Comparison of ENCODE assay signal across 8 cellular contexts in the genomic region with DNA sequence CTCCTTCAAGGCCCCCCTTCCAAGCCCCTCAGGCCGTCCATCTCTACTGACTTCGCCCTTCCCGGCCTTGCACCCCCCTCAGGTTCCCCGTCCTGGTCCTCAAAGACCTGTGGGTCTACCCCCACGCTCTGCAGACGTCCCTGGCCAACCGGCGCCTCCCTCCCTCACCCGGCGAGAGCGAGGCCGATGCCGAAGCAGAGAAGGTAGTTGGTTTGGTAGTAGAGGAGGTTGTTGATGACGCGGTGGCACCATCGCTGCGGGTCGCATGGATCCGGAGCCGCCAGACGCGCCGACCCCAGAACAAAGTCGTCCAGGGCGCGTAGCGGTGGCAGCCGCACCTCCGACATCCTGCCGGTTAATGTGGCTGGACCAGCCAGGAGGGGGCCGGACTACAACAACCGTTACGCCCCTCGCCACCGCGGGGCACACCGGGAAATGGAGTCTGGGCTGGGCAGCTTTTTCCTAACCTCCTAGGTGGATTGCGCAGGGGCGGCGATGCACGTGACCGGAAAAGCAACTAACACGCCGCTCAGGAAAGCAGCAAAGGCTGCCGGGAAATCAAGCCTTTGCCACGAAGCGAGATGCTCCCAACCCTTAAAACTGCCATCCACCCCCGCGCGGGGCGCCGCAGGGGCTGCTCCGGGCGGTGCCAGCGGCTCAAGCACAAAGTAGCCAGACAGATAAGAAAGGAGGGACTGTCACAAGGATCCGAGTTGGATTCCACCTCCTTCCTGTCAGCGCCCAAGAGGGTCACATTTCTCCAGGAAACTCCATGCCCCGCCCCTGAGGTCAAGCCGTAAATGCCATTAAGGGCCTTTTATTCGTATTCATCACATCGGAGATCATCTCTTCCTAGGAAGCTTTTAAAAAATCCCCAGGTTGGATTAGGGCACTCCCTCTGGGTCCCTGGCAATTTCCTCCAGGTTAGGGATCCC. TPM values are rescaled to one million over a fixed set of nuclear protein-coding genes. Genes with fewer than 3 reads are reported as not detected.
DNase-seq lines count a peak whose midpoint lies in the region; ATAC-seq and TF ChIP-seq lines count a peak whose summit lies in the region.

A gene with protein sequence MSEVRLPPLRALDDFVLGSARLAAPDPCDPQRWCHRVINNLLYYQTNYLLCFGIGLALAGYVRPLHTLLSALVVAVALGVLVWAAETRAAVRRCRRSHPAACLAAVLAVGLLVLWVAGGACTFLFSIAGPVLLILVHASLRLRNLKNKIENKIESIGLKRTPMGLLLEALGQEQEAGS (minus strand): TSS at position 362 of the 935 bp plus-strand sequence. CDS start 15 bp downstream, at position 347.

- H3K4me3 Mint-ChIP-seq in activated naive CD8-positive, alpha-beta T cell treated with anti-CD3 and anti-CD28 coated beads, Interleukin-2, amount 50 U/mL, for 24 hours: peak within 1 kb of the TSS; percentile 80
- H3K4me3 Mint-ChIP-seq in osteocyte (ENCODE audit: unreplicated experiment): peak within 1 kb of the TSS; percentile 83

- no peaks in the 10 kb centered on the region; the same call in 1 of the 2 replicates for H3K36me3 ChIP-seq in GM23248 (ENCODE audit: low read depth)
- H3K36me3 ChIP-seq in thymus (ENCODE audit: control insufficient read depth, insufficient read depth): peaks cover 17% of the 10 kb centered on the region

- H4K20me1 ChIP-seq in GM23248 (ENCODE audit: insufficient read depth): no peaks in the 10 kb centered on the region

- in situ Hi-C loops in GM23248 (cut with MboI): no loop called here

- peak within 1 kb of the TSS; percentile 67 for H3K27ac Mint-ChIP-seq in activated naive CD8-positive, alpha-beta T cell treated with anti-CD3 and anti-CD28 coated beads, Interleukin-2, amount 50 U/mL, for 24 hours
- H3K27ac Mint-ChIP-seq in osteocyte (ENCODE audit: unreplicated experiment): peak within 1 kb of the TSS; percentile 88

- H3K79me2 ChIP-seq in GM23248 (ENCODE audit: insufficient read depth): peaks cover 35% of the 10 kb centered on the region

- H3K4me2 ChIP-seq in GM23248 (ENCODE audit: unreplicated experiment): peak within 1 kb of the TSS; percentile 88

- no peaks in the 10 kb centered on the region for H3K27me3 Mint-ChIP-seq in activated naive CD8-positive, alpha-beta T cell treated with anti-CD3 and anti-CD28 coated beads, Interleukin-2, amount 50 U/mL, for 24 hours
- no peaks in the 10 kb centered on the region for H3K27me3 Mint-ChIP-seq in osteocyte (ENCODE audit: unreplicated experiment)

- WGBS in GM23248 (ENCODE audit: low coverage in 1 of 2, low lambda C conversion rate in 2 of 2, missing lambda C conversion rate in 2 of 2), 2 experiments: 4% methylated on average over 24 to 30 of the region's 61 CpGs
- WGBS in thymus: 3% methylated on average over 61 of the region's 61 CpGs

- TF ChIP-seq CTCF in osteocyte (IDR thresholded peaks at IDR 0.05): no peak

- peak within 1 kb of the TSS; percentile 83 for H3K9ac ChIP-seq in GM23248

- no peaks in the 10 kb centered on the region for H3F3A ChIP-seq in GM23248 (ENCODE audit: insufficient read depth)

- H3K4me1 ChIP-seq in GM23248 (ENCODE audit: insufficient read depth) (no peaks in the 10 kb centered on the region), thymus (ENCODE audit: control insufficient read depth, insufficient read depth, low read length) (peaks cover 7% of the 10 kb centered on the region)

- H3K4me3 ChIP-seq in GM23248: peak within 1 kb of the TSS; percentile 94
- peak within 1 kb of the TSS; percentile 55 for H3K4me3 ChIP-seq in thymus (ENCODE audit: low read length)

- H3K4me1 Mint-ChIP-seq in activated naive CD8-positive, alpha-beta T cell treated with anti-CD3 and anti-CD28 coated beads, Interleukin-2, amount 50 U/mL, for 24 hours: peaks cover 20% of the 10 kb centered on the region
- peaks cover 18% of the 10 kb centered on the region for H3K4me1 Mint-ChIP-seq in osteocyte (ENCODE audit: unreplicated experiment)

- H3K9me3 Mint-ChIP-seq in activated naive CD8-positive, alpha-beta T cell treated with anti-CD3 and anti-CD28 coated beads, Interleukin-2, amount 50 U/mL, for 24 hours: no peaks in the 10 kb centered on the region
- H3K9me3 Mint-ChIP-seq in osteocyte (ENCODE audit: unreplicated experiment): no peaks in the 10 kb centered on the region

- peak within 1 kb of the TSS; percentile 53 for H2AFZ ChIP-seq in GM23248

- ATAC-seq in activated naive CD8-positive, alpha-beta T cell treated with anti-CD3 and anti-CD28 coated beads, Interleukin-2, amount 50 U/mL, for 24 hours: peak; percentile 95

- peaks cover 4% of the 10 kb centered on the region for H3K36me3 Mint-ChIP-seq in activated naive CD8-positive, alpha-beta T cell treated with anti-CD3 and anti-CD28 coated beads, Interleukin-2, amount 50 U/mL, for 24 hours (ENCODE audit: low read depth)
- no peaks in the 10 kb centered on the region for H3K36me3 Mint-ChIP-seq in osteocyte (ENCODE audit: unreplicated experiment)

- intact Hi-C loops in head of caudate nucleus (cut with DNase I): no loop called here

- H3K9me2 ChIP-seq in GM23248 (ENCODE audit: insufficient read depth): no peaks in the 10 kb centered on the region

- DNase-seq in DMS53 (lab: John Stamatoyannopoulos, UW) (peak; percentile 97), GM23248 (peak; percentile 94), NCI-H1048 (lab: John Stamatoyannopoulos, UW) (peak; percentile 41), SKM-1 treated with dmso at 0.1 percent for 144 hours (lab: John Stamatoyannopoulos, UW; ENCODE audit: unreplicated experiment) (peak; percentile 80), head of caudate nucleus (peak; percentile 90 to 98 (median 95)), osteocyte (ENCODE audit: extremely low spot score, unreplicated experiment) (peak; percentile 95)
- peak; percentile 86 for DNase-seq in activated naive CD8-positive, alpha-beta T cell treated with anti-CD3 and anti-CD28 coated beads, Interleukin-2, amount 50 U/mL, for 24 hours

- peak within 1 kb of the TSS; percentile 87 for H3K27ac ChIP-seq in GM23248
- peak within 1 kb of the TSS; percentile 80 for H3K27ac ChIP-seq in thymus (ENCODE audit: low read depth)

- H3K9me3 ChIP-seq in GM23248 (ENCODE audit: low read depth) (no peaks in the 10 kb centered on the region), thymus (ENCODE audit: control insufficient read depth) (no peaks in the 10 kb centered on the region)

- H3K27me3 ChIP-seq in GM23248 (replicated peaks; ENCODE audit: insufficient read depth): no peaks in the 10 kb centered on the region
- no peaks in the 10 kb centered on the region for H3K27me3 ChIP-seq in thymus (ENCODE audit: control insufficient read depth, insufficient read depth)

RNA-seq across cellular contexts. Expression of the gene that starts here (rescaled TPM):
- 17.5 and 24.6 TPM in 2 replicates for total RNA-seq in GM23248 (2014; rRNA removed; shearing (Covaris generic))
- polyA plus RNA-seq in GM23248 (2016; fragmentation: Nextera tagmentation; extraction: Ambion mirVana) (141 and 143 TPM in 2 replicates), thymus (24.6 TPM)
- total RNA-seq in osteocyte: 55.3 and 58.5 TPM in 2 replicates

Comparison
In these comparisons a context has a peak if more than half of its experiments do, and no peak if none do; other contexts are left out.
1. Peak in every context shown above with its lines: DNase-seq, ATAC-seq, H3K4me3 ChIP-seq and H3K27ac ChIP-seq.
2. DNase-seq: peak in every context shown above with its lines; median percentile 97 in DMS53; 95 in head of caudate nucleus; 95 in osteocyte; 94 in GM23248; 86 in activated naive CD8-positive, alpha-beta T cell treated with anti-CD3 and anti-CD28 coated beads, Interleukin-2, amount 50 U/mL, for 24 hours; 80 in SKM-1 treated with dmso at 0.1 percent for 144 hours; 41 in NCI-H1048.